Comparison of ENCODE assay signal across 15 cellular contexts in genomic region chr1:151884445-151884844, GRCh38. TPM values are rescaled to one million over a fixed set of nuclear protein-coding genes. Genes with fewer than 3 reads are reported as not detected.
"Had no signal": no experiment of that assay in that cellular context is flagged by ENCODE, and none has a peak within 500 bp of the region (broad histone marks: within the 10 kb centered on the region; RNA-seq: fewer than 3 reads in every experiment).

No MANE protein-coding gene starts in this region.

RNA-seq across cellular contexts. Expression of gene THEM5, which starts 30.9 kb away (rescaled TPM):
- total RNA-seq: activated CD4-positive, alpha-beta memory T cell treated with anti-CD3 and anti-CD28 coated beads, Interleukin-2, amount 10 ng/mL, durations not matched to agents 7 days and 5 days; activated CD4-positive, alpha-beta T cell treated with anti-CD3 and anti-CD28 coated beads for 36 hours; activated CD4-positive, alpha-beta T cell treated with anti-CD3 and anti-CD28 coated beads, Interleukin-2, amount 10 ng/mL, durations not matched to agents 7 days and 5 days; activated CD8-positive, alpha-beta memory T cell treated with anti-CD3 and anti-CD28 coated beads, Interleukin-2, amount 10 ng/mL, durations not matched to agents 7 days and 5 days; activated CD8-positive, alpha-beta T cell treated with anti-CD3 and anti-CD28 coated beads, Interleukin-2, amount 10 ng/mL, durations not matched to agents 7 days and 5 days; activated naive CD8-positive, alpha-beta T cell treated with anti-CD3 and anti-CD28 coated beads, Interleukin-2, amount 10 ng/mL, durations not matched to agents 7 days and 5 days; activated T-helper 2 cell treated with anti-CD3 and anti-CD28 coated beads, Interferon-gamma antibody, Interleukin-2, Interleukin-4, amounts not matched to agents 10 μg/mL and 5 μg/mL and 100 μg/mL, durations not matched to agents 14 hours and 24 hours and 36 hours; ascending aorta; bronchial epithelial cell; cardiac muscle cell; T-cell; T-helper 1 cell treated with Interleukin-12 subunit alpha and Interleukin-12 subunit beta and Interleukin-4 antibody, amounts not matched to agents 30 ng/mL and 1 ng/mL, for 36 hours; T-helper 2 cell treated with Interferon-gamma antibody and Interleukin-4, amounts not matched to agents 100 ng/mL and 5 ng/mL, for 36 hours; WTC11 had no signal
- polyA plus RNA-seq: adipose tissue, cardiac muscle cell had no signal

RNA-seq across cellular contexts. Expression of gene C2CD4D, which starts 44.8 kb away (rescaled TPM):
- total RNA-seq: ascending aorta, bronchial epithelial cell, cardiac muscle cell had no signal

RNA-seq across cellular contexts. Expression of gene RORC, which starts 52.8 kb away (rescaled TPM):
- total RNA-seq: ascending aorta, cardiac muscle cell had no signal
- polyA plus RNA-seq: cardiac muscle cell had no signal
